8 cellular contexts compared by ENCODE assay signal in the genomic region with DNA sequence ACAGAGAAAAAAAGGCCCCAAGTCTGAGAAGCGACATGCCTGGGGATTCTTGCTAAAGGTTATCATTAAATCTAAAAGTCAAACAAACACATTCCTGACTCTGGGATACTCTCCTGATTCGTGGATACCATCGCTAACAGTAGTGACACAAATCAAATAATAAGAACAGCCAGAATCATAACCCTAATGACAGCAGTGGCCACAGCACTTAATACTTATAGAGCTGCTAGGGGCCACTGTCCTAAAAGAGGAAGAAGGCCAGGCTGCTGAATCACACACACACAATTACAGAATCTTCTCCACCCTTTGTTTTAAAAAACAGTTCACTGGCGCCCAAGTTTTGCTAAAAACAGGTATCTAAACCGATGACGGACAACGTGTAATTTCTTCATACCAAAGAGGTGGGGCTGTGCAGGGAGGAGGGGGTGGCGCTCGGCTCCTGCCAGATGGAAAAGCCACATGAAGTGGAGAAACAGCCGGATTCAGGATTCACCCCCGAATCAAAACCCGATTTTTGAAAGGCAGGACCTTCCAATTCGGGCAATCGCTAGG. TPM values are rescaled to one million over a fixed set of nuclear protein-coding genes. Genes with fewer than 3 reads are reported as not detected.
DNase-seq lines count a peak whose midpoint lies in the region; ATAC-seq and TF ChIP-seq lines count a peak whose summit lies in the region.

No MANE protein-coding gene starts in this region.

- DNase-seq in HCEC 1CT (peak; percentile 30), RKO (ENCODE audit: low spot score) (peak; percentile 53), stomach (peak; percentile 35)
- DNase-seq in central memory CD4-positive, alpha-beta T cell, result peak; percentile 15

- TF ChIP-seq POLR2A in stomach (IDR thresholded peaks at IDR 0.05), result no peak

- peak overlapping the region; percentile 78 to 97 (median 92) for H3K4me3 ChIP-seq in BLaER1 treated with 17β-estradiol and CSF1 and Interleukin-3, amounts not matched to agents 10 nM and 100 nM
- H3K4me3 ChIP-seq in stomach, result peak overlapping the region; percentile 63 to 96 (median 85)

- H3K27me3 ChIP-seq in BLaER1 treated with 17β-estradiol and CSF1 and Interleukin-3, amounts not matched to agents 10 nM and 100 nM, result peaks cover 0 to 7% (median 0%) of the 10 kb centered on the region in 11 experiments; a peak in 4 of 22 replicates
- H3K27me3 ChIP-seq in layer of hippocampus (ENCODE audit: control insufficient read depth, insufficient read depth, low read length), result no peaks in the 10 kb centered on the region
- no peaks in the 10 kb centered on the region for H3K27me3 ChIP-seq in stomach

- H3K27ac ChIP-seq in BLaER1 treated with 17β-estradiol and CSF1 and Interleukin-3, amounts not matched to agents 10 nM and 100 nM, result peak overlapping the region; percentile 90 to 99 (median 95)
- H3K27ac ChIP-seq in layer of hippocampus (ENCODE audit: low read depth, low read length), result peak overlapping the region; percentile 84
- peak overlapping the region; percentile 92 to 100 (median 99) for H3K27ac ChIP-seq in stomach

- H3K9ac ChIP-seq in BLaER1 treated with 17β-estradiol and CSF1 and Interleukin-3, amounts not matched to agents 10 nM and 100 nM, result peak overlapping the region; percentile 93 to 100 (median 97)

- H3K9me3 ChIP-seq in BLaER1 treated with 17β-estradiol and CSF1 and Interleukin-3, amounts not matched to agents 10 nM and 100 nM (replicated peaks in 1 of 11), result no peaks in the 10 kb centered on the region
- H3K9me3 ChIP-seq in stomach, result no peaks in the 10 kb centered on the region

- H3K36me3 ChIP-seq in BLaER1 treated with 17β-estradiol and CSF1 and Interleukin-3, amounts not matched to agents 10 nM and 100 nM, result peaks cover 0 to 15% (median 9%) of the 10 kb centered on the region in 11 experiments; a peak in 16 of 22 replicates
- H3K36me3 ChIP-seq in stomach, result peaks cover 5 to 9% (median 6%) of the 10 kb centered on the region in 4 donors

- intact Hi-C loops in stomach (cut with DNase I; ENCODE audit: low total_unique reads), result no loop called here

- peak overlapping the region; percentile 95 to 100 (median 98) for H3K4me2 ChIP-seq in BLaER1 treated with 17β-estradiol and CSF1 and Interleukin-3, amounts not matched to agents 10 nM and 100 nM

- no peak for TF ChIP-seq EP300 in stomach (IDR thresholded peaks at IDR 0.05)

- 1 to 4% (median 3%) methylated on average over 14 of the region's 14 CpGs for WGBS in stomach, 5 donors

- no peak for TF ChIP-seq CTCF in stomach (IDR thresholded peaks at IDR 0.05)

- peaks cover 35 to 47% (median 43%) of the 10 kb centered on the region in 10 experiments for H3K4me1 ChIP-seq in BLaER1 treated with 17β-estradiol and CSF1 and Interleukin-3, amounts not matched to agents 10 nM and 100 nM
- H3K4me1 ChIP-seq in stomach, result peaks cover 24 to 76% (median 49%) of the 10 kb centered on the region in 4 donors

- ATAC-seq in HG03342 (IDR thresholded peaks at IDR 0.05; ENCODE audit: unreplicated experiment) (no peak), HG02678 (IDR thresholded peaks at IDR 0.05; ENCODE audit: unreplicated experiment) (no peak)

- H4K20me1 ChIP-seq in BLaER1 treated with 17β-estradiol and CSF1 and Interleukin-3, amounts not matched to agents 10 nM and 100 nM, result peaks cover 9 to 48% (median 33%) of the 10 kb centered on the region in 11 experiments; a peak in 18 of 22 replicates

RNA-seq across cellular contexts. Expression of a gene that starts 1.1 kb away (rescaled TPM):
- total RNA-seq in stomach, result 100 to 1,000 TPM in 1 of 5 donors, 10 to 100 TPM in 4; 66.6 to 133 (median 87.5) TPM
- 10 to 100 TPM; 16.0 to 16.7 (median 16.2) TPM for polyA plus RNA-seq in stomach
